ENCODE assay signal across 12 cellular contexts in genomic region chr3:23760871-23761373, GRCh38. TPM values are rescaled to one million over a fixed set of nuclear protein-coding genes. Genes with fewer than 3 reads are reported as not detected.
DNase-seq lines count a peak whose midpoint lies in the region; ATAC-seq, FAIRE-seq and TF ChIP-seq lines count a peak whose summit lies in the region.
"Had no signal": no experiment of that assay in that cellular context is flagged by ENCODE, and none has a peak within 500 bp of the region (broad histone marks: within the 10 kb centered on the region; RNA-seq: fewer than 3 reads in every experiment).

No MANE protein-coding gene starts in this region.

- TF ChIP-seq EP300 in tibial nerve (IDR thresholded peaks at IDR 0.05): no peak

- peak; percentile 87 for FAIRE-seq in GM18507 (lab: Jason Lieb, UNC)
- FAIRE-seq: urothelium cell line had no signal

- H3K27ac Mint-ChIP-seq in effector memory CD8-positive, alpha-beta T cell: peak overlapping the region; percentile 82 to 88
- no peak overlapping the region for H3K27ac Mint-ChIP-seq in HFFc6

- H3K27ac ChIP-seq in tibial nerve: no peak overlapping the region
- H3K27ac ChIP-seq: epithelial cell of prostate had no signal

- peak overlapping the region; percentile 61 to 65 for H3K4me3 Mint-ChIP-seq in effector memory CD8-positive, alpha-beta T cell
- H3K4me3 Mint-ChIP-seq in HFFc6: no peak overlapping the region

- WGBS in tibial nerve, 2 donors: 80 to 83% methylated on average over 7 of the region's 7 CpGs

- no peaks in the 10 kb centered on the region for H3K9me3 ChIP-seq in tibial nerve

- no peaks in the 10 kb centered on the region for H3K36me3 ChIP-seq in tibial nerve

- peaks cover 0 to 16% (median 3%) of the 10 kb centered on the region in 4 donors for H3K4me1 ChIP-seq in tibial nerve

- peaks cover 33 to 38% of the 10 kb centered on the region in 2 donors for H3K4me1 Mint-ChIP-seq in effector memory CD8-positive, alpha-beta T cell (ENCODE audit: low read depth in 2 of 2)
- peaks cover 17% of the 10 kb centered on the region for H3K4me1 Mint-ChIP-seq in HFFc6 (ENCODE audit: low read depth)

- no peaks in the 10 kb centered on the region for H3K9me3 Mint-ChIP-seq in effector memory CD8-positive, alpha-beta T cell
- H3K9me3 Mint-ChIP-seq in HFFc6: no peaks in the 10 kb centered on the region

- H3K27me3 Mint-ChIP-seq in effector memory CD8-positive, alpha-beta T cell: no peaks in the 10 kb centered on the region
- H3K27me3 Mint-ChIP-seq in HFFc6 (ENCODE audit: insufficient read depth): peaks cover 2% of the 10 kb centered on the region

- TF ChIP-seq CTCF in tibial nerve (IDR thresholded peaks at IDR 0.05) (no peak), HFFc6 (IDR thresholded peaks at IDR 0.05) (no peak)

- no peak for TF ChIP-seq POLR2A in tibial nerve (IDR thresholded peaks at IDR 0.05)

- H3K27me3 ChIP-seq in tibial nerve: no peaks in the 10 kb centered on the region

- no peak for DNase-seq in GM18507 (ENCODE audit: extremely low spot score, insufficient read length, low read depth)
- no peak for DNase-seq in effector memory CD8-positive, alpha-beta T cell
- no peak for DNase-seq in cortex of kidney (lab: John Stamatoyannopoulos, UW)
- no peak for DNase-seq in tibial nerve (ENCODE audit: low spot score in 2 of 2)
- DNase-seq in HFFc6: no peak
- DNase-seq: activated effector memory CD4-positive, alpha-beta T cell treated with Interleukin-2 at 50 U/mL for 16 hours; stimulated activated CD4-positive, alpha-beta T cell treated with anti-CD3 and anti-CD28 coated beads, Interleukin-12 subunit alpha, Interleukin-12 subunit beta, amount 100 ng/mL, for 4 hours had no signal

- ATAC-seq in GM21447 (IDR thresholded peaks at IDR 0.05; ENCODE audit: unreplicated experiment): peak; percentile 37
- peak; percentile 42 for ATAC-seq in HG03432 (IDR thresholded peaks at IDR 0.05; ENCODE audit: unreplicated experiment)
- peak; percentile 29 for ATAC-seq in effector memory CD8-positive, alpha-beta T cell (replicated peaks)
- ATAC-seq in HG03521 (IDR thresholded peaks at IDR 0.05; ENCODE audit: unreplicated experiment): no peak

- no peak overlapping the region for H3K4me3 ChIP-seq in tibial nerve

- H3K36me3 Mint-ChIP-seq in effector memory CD8-positive, alpha-beta T cell (ENCODE audit: insufficient read depth): peaks cover 3% of the 10 kb centered on the region
- H3K36me3 Mint-ChIP-seq in HFFc6 (ENCODE audit: low read depth): no peaks in the 10 kb centered on the region

RNA-seq across cellular contexts. Expression of gene UBE2E1, which starts 44.8 kb away (rescaled TPM):
- 100 to 1,000 TPM in 2 of 4 donors, 10 to 100 TPM in 2; 55.1 to 132 (median 99.5) TPM for total RNA-seq in tibial nerve
- 10 to 100 TPM; 75.6 to 93.8 (median 84.2) TPM for total RNA-seq in HFFc6 (2021; fragmentation: NEBNext Ultra II Directional; extraction: Animal tissue kit (Norgen Biotek cat#: 25700))
